In genomic region chr14:74620923-74621322, GRCh38 we compare ENCODE assay signal across 1 cellular context.
TF ChIP-seq lines count a peak whose summit lies in the region.

No MANE protein-coding gene starts in this region.

TF ChIP-seq in K562, 482 proteins besides CTCF, POLR2A, EP300 and RAD21:
- TF ChIP-seq ZBTB40 (IDR thresholded peaks at IDR 0.05) (peak; percentile 75; the same call in 1 of the 2 replicates), ZBTB40 (CRISPR knock-in tag; IDR thresholded peaks at IDR 0.05) (no peak), ZNF695 (CRISPR knock-in tag; IDR thresholded peaks at IDR 0.05) (no peak), SRF (CRISPR knock-in tag; IDR thresholded peaks at IDR 0.05) (no peak), XRCC3 (IDR thresholded peaks at IDR 0.05) (no peak), ZFP1 (CRISPR knock-in tag; IDR thresholded peaks at IDR 0.05) (no peak), MCM2 (IDR thresholded peaks at IDR 0.05; ENCODE audit: low read depth) (no peak), RBM25 (IDR thresholded peaks at IDR 0.05; ENCODE audit: low read depth, low read length, severe bottlenecking) (peak; percentile 16), MYC (IDR thresholded peaks at IDR 0.05; ENCODE audit: low read depth, low read length) (no peak), MYC (CRISPR knock-in tag; IDR thresholded peaks at IDR 0.05; ENCODE audit: borderline replicate concordance, low read depth) (no peak), NELFE (IDR thresholded peaks at IDR 0.05; ENCODE audit: insufficient read depth, insufficient read length) (no peak), TGIF2 (CRISPR knock-in tag; IDR thresholded peaks at IDR 0.05) (no peak), FIP1L1 (IDR thresholded peaks at IDR 0.05; ENCODE audit: low read depth, low read length, poor library complexity, severe bottlenecking) (no peak), STAT6 (CRISPR knock-in tag; IDR thresholded peaks at IDR 0.05) (no peak), ZNF41 (CRISPR knock-in tag; conservative IDR thresholded peaks at IDR 0.05) (no peak), STAT5B (CRISPR knock-in tag; IDR thresholded peaks at IDR 0.05) (no peak), ZNF224 (CRISPR knock-in tag; IDR thresholded peaks at IDR 0.05) (no peak), MAFF (IDR thresholded peaks at IDR 0.05; ENCODE audit: low read length) (no peak), ZFP36 (IDR thresholded peaks at IDR 0.05; ENCODE audit: low read depth, low read length, partially characterized antibody) (peak; percentile 62), HMG20B (CRISPR knock-in tag; IDR thresholded peaks at IDR 0.05) (no peak), POLR2B (IDR thresholded peaks at IDR 0.05; ENCODE audit: low read depth, partially characterized antibody) (no peak), YBX1 (IDR thresholded peaks at IDR 0.05) (no peak), RERE (CRISPR knock-in tag; IDR thresholded peaks at IDR 0.05; ENCODE audit: borderline replicate concordance) (no peak), CBFA2T3 (IDR thresholded peaks at IDR 0.05) (no peak), ZNF165 (CRISPR knock-in tag; IDR thresholded peaks at IDR 0.05; ENCODE audit: borderline replicate concordance) (no peak), CCNT2 (IDR thresholded peaks at IDR 0.05; ENCODE audit: borderline replicate concordance, extremely low read depth, insufficient read length, low read depth, low read length) (no peak)
